1 cellular context compared by ENCODE assay signal in the genomic region with DNA sequence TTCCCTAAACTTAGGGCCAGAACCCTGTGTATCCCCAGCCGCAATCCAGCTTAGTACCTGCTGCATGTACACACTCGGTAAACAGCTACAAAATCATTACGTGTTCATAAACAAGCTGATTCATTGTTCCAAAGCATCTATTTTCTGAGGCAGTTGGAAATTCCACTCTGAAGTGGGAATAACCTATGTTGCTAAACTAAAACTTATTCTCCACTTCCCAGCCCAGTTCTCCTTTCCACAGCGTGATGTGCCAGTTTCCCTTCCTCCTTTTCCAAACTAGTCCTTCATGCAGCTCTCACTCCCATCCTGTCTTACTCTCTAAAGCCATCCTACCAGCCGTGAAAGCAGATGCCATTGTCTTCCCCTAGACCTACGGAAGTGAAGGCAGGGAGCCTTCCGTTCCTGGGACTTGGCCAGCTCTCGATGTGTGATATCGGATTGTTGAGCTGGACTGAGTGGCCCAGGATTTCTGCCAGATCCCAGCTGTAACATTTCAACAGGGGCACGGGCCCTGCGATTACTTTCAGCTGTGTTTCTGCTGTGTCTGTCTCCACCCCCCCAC.
TF ChIP-seq lines count a peak whose summit lies in the region.

No MANE protein-coding gene starts in this region.

TF ChIP-seq in SK-N-SH, 30 proteins besides CTCF, POLR2A, EP300 and RAD21 (continued from another document):
- TF ChIP-seq, protein P1, sequence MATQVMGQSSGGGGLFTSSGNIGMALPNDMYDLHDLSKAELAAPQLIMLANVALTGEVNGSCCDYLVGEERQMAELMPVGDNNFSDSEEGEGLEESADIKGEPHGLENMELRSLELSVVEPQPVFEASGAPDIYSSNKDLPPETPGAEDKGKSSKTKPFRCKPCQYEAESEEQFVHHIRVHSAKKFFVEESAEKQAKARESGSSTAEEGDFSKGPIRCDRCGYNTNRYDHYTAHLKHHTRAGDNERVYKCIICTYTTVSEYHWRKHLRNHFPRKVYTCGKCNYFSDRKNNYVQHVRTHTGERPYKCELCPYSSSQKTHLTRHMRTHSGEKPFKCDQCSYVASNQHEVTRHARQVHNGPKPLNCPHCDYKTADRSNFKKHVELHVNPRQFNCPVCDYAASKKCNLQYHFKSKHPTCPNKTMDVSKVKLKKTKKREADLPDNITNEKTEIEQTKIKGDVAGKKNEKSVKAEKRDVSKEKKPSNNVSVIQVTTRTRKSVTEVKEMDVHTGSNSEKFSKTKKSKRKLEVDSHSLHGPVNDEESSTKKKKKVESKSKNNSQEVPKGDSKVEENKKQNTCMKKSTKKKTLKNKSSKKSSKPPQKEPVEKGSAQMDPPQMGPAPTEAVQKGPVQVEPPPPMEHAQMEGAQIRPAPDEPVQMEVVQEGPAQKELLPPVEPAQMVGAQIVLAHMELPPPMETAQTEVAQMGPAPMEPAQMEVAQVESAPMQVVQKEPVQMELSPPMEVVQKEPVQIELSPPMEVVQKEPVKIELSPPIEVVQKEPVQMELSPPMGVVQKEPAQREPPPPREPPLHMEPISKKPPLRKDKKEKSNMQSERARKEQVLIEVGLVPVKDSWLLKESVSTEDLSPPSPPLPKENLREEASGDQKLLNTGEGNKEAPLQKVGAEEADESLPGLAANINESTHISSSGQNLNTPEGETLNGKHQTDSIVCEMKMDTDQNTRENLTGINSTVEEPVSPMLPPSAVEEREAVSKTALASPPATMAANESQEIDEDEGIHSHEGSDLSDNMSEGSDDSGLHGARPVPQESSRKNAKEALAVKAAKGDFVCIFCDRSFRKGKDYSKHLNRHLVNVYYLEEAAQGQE (IDR thresholded peaks at IDR 0.05; ENCODE audit: low read depth, low read length): no peak
- no peak for TF ChIP-seq SMC3 (IDR thresholded peaks at IDR 0.05; ENCODE audit: low read depth, low read length)
- peak; percentile 74; the same call in 1 of the 2 replicates for TF ChIP-seq YY1 (IDR thresholded peaks at IDR 0.05; ENCODE audit: low read depth)
- TF ChIP-seq, protein P2, sequence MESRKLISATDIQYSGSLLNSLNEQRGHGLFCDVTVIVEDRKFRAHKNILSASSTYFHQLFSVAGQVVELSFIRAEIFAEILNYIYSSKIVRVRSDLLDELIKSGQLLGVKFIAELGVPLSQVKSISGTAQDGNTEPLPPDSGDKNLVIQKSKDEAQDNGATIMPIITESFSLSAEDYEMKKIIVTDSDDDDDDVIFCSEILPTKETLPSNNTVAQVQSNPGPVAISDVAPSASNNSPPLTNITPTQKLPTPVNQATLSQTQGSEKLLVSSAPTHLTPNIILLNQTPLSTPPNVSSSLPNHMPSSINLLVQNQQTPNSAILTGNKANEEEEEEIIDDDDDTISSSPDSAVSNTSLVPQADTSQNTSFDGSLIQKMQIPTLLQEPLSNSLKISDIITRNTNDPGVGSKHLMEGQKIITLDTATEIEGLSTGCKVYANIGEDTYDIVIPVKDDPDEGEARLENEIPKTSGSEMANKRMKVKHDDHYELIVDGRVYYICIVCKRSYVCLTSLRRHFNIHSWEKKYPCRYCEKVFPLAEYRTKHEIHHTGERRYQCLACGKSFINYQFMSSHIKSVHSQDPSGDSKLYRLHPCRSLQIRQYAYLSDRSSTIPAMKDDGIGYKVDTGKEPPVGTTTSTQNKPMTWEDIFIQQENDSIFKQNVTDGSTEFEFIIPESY (IDR thresholded peaks at IDR 0.05; ENCODE audit: borderline replicate concordance, low read depth): no peak
- TF ChIP-seq, protein P3, sequence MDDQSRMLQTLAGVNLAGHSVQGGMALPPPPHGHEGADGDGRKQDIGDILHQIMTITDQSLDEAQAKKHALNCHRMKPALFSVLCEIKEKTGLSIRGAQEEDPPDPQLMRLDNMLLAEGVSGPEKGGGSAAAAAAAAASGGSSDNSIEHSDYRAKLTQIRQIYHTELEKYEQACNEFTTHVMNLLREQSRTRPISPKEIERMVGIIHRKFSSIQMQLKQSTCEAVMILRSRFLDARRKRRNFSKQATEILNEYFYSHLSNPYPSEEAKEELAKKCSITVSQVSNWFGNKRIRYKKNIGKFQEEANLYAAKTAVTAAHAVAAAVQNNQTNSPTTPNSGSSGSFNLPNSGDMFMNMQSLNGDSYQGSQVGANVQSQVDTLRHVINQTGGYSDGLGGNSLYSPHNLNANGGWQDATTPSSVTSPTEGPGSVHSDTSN (IDR thresholded peaks at IDR 0.05): peak; percentile 81
- TF ChIP-seq TCF12 (IDR thresholded peaks at IDR 0.05): peak; percentile 96
- peak; percentile 54; the same call in 1 of the 2 replicates for TF ChIP-seq TEAD4 (IDR thresholded peaks at IDR 0.05; ENCODE audit: borderline replicate concordance, insufficient read depth)
- TF ChIP-seq RXRA (IDR thresholded peaks at IDR 0.05; ENCODE audit: borderline replicate concordance, low read depth): peak; percentile 24; the same call in 1 of the 2 replicates
- TF ChIP-seq FOXM1 (IDR thresholded peaks at IDR 0.05; ENCODE audit: low read depth): 0 out of 2 replicates have a peak, but pooled peaks have one; percentile 57
- no peak for TF ChIP-seq EZH2phosphoT487 (IDR thresholded peaks at IDR 0.05; ENCODE audit: borderline replicate concordance, low read depth)
- peak; percentile 45; the same call in 1 of the 2 replicates for TF ChIP-seq MEF2A (IDR thresholded peaks at IDR 0.05; ENCODE audit: borderline replicate concordance, low read depth)
- TF ChIP-seq, protein P4, sequence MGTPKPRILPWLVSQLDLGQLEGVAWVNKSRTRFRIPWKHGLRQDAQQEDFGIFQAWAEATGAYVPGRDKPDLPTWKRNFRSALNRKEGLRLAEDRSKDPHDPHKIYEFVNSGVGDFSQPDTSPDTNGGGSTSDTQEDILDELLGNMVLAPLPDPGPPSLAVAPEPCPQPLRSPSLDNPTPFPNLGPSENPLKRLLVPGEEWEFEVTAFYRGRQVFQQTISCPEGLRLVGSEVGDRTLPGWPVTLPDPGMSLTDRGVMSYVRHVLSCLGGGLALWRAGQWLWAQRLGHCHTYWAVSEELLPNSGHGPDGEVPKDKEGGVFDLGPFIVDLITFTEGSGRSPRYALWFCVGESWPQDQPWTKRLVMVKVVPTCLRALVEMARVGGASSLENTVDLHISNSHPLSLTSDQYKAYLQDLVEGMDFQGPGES (IDR thresholded peaks at IDR 0.05; ENCODE audit: low read depth, low read length): no peak
- TF ChIP-seq NFIC (IDR thresholded peaks at IDR 0.05; ENCODE audit: borderline replicate concordance): peak; percentile 94
